Comparison of ENCODE assay signal across 8 cellular contexts in genomic region chr15:41331833-41332787, GRCh38. TPM values are rescaled to one million over a fixed set of nuclear protein-coding genes. Genes with fewer than 3 reads are reported as not detected.
DNase-seq lines count a peak whose midpoint lies in the region; ATAC-seq and TF ChIP-seq lines count a peak whose summit lies in the region.

OIP5 (minus strand) TSS chr15:41332591; CDS start chr15:41332561, 30 bp downstream.

- CTCF ChIA-PET in CD8-positive, alpha-beta T cell (lab: Charles Lee), result interaction anchor here (0.6 to 1.2 kb wide), 4 partner anchors 58 to 1290 kb away, joined by 3 read pairs; partner anchors contain the start of genes CHP1 and EXD1
- CTCF ChIA-PET in activated CD4-positive, alpha-beta memory T cell treated with anti-CD3 and anti-CD28 coated beads, Interleukin-2, amount 10 ng/mL, durations not matched to agents 7 days and 5 days (lab: Charles Lee), result interaction anchor here (0.6 to 1.9 kb wide), 14 partner anchors 9 to 628 kb away, joined by 3 to 10 read pairs (median 4); partner anchors contain the start of genes CHP1, INO80 and VPS18

- H3K27ac ChIP-seq in CD8-positive, alpha-beta T cell (ENCODE audit: low read depth, low read length), result peak within 1 kb of the TSS; percentile 46

- H3K4me3 ChIP-seq in CD8-positive, alpha-beta T cell (ENCODE audit: low read depth, low read length), result peak within 1 kb of the TSS; percentile 94

- peaks cover 30% of the 10 kb centered on the region for H3K4me1 Mint-ChIP-seq in CD8-positive, alpha-beta T cell (ENCODE audit: low read depth)
- H3K4me1 Mint-ChIP-seq in activated CD4-positive, alpha-beta memory T cell treated with anti-CD3 and anti-CD28 coated beads, Interleukin-2, amount 10 ng/mL, durations not matched to agents 7 days and 5 days, result peaks cover 35% of the 10 kb centered on the region

- peaks cover 5% of the 10 kb centered on the region for H3K36me3 Mint-ChIP-seq in CD8-positive, alpha-beta T cell
- peaks cover 50% of the 10 kb centered on the region for H3K36me3 Mint-ChIP-seq in activated CD4-positive, alpha-beta memory T cell treated with anti-CD3 and anti-CD28 coated beads, Interleukin-2, amount 10 ng/mL, durations not matched to agents 7 days and 5 days (ENCODE audit: low read depth)

- POLR2A ChIA-PET in CD8-positive, alpha-beta T cell (lab: Charles Lee), result interaction anchor here (0.6 to 2.0 kb wide), 7 partner anchors 15 to 638 kb away, joined by 3 to 13 read pairs (median 5); partner anchors contain the start of genes CHP1, EXD1, INO80 and RAD51
- POLR2A ChIA-PET in activated CD4-positive, alpha-beta memory T cell treated with anti-CD3 and anti-CD28 coated beads, Interleukin-2, amount 10 ng/mL, durations not matched to agents 7 days and 5 days (lab: Charles Lee), result interaction anchor here (0.6 to 4.4 kb wide), 39 partner anchors 9 to 1171 kb away, joined by 3 to 56 read pairs (median 5); partner anchors contain the start of genes BUB1B, CHAC1, CHP1 and EXD1

- no peaks in the 10 kb centered on the region for H3K27me3 Mint-ChIP-seq in CD8-positive, alpha-beta T cell (ENCODE audit: low read depth)
- no peaks in the 10 kb centered on the region for H3K27me3 Mint-ChIP-seq in activated CD4-positive, alpha-beta memory T cell treated with anti-CD3 and anti-CD28 coated beads, Interleukin-2, amount 10 ng/mL, durations not matched to agents 7 days and 5 days

- peak; percentile 95 to 100 (median 96) for DNase-seq in CD8-positive, alpha-beta T cell
- DNase-seq in HK-2 (ENCODE audit: unreplicated experiment) (peak; percentile 94), NCI-H82 treated with DMSO at 0.1 percent for 48 hours (lab: John Stamatoyannopoulos, UW; ENCODE audit: unreplicated experiment) (peak; percentile 99), lung microvascular endothelial cell (ENCODE audit: low read depth in 2 of 2) (peak; percentile 100)
- DNase-seq in activated CD4-positive, alpha-beta memory T cell treated with anti-CD3 and anti-CD28 coated beads, Interleukin-2, amount 10 ng/mL, durations not matched to agents 7 days and 5 days, result peak; percentile 99
- peak; percentile 99 for DNase-seq in effector CD4-positive, alpha-beta T cell
- peak; percentile 96 to 99 (median 97) for DNase-seq in stimulated activated CD4-positive, alpha-beta T cell treated with anti-CD3 and anti-CD28 coated beads, TNF-alpha, amount 100 ng/mL, for 48 hours (ENCODE audit: low read depth in 3 of 3)

- TF ChIP-seq CTCF in CD8-positive, alpha-beta T cell (IDR thresholded peaks at IDR 0.05), result peak; percentile 58

- intact Hi-C loops in CD8-positive, alpha-beta T cell (cut with DNase I, micrococcal nuclease), result loop anchor here (1.0 to 5.0 kb wide), 16 partner anchors 48 to 1590 kb away; partner anchors contain the start of genes CHP1 (in 2 of the 2), DNAJC17 (in 2 of the 2), RTF1 (in 2 of the 2) and ZFYVE19 (in 2 of the 2)

- peaks cover 14% of the 10 kb centered on the region for H3K4me1 ChIP-seq in CD8-positive, alpha-beta T cell (ENCODE audit: insufficient read depth, low read length)

- H3K9me3 ChIP-seq in CD8-positive, alpha-beta T cell (ENCODE audit: low read length), result no peaks in the 10 kb centered on the region

- H3K36me3 ChIP-seq in CD8-positive, alpha-beta T cell (ENCODE audit: insufficient read depth, low read length), result no peaks in the 10 kb centered on the region

- H3K9me3 Mint-ChIP-seq in CD8-positive, alpha-beta T cell, result no peaks in the 10 kb centered on the region
- no peaks in the 10 kb centered on the region for H3K9me3 Mint-ChIP-seq in activated CD4-positive, alpha-beta memory T cell treated with anti-CD3 and anti-CD28 coated beads, Interleukin-2, amount 10 ng/mL, durations not matched to agents 7 days and 5 days

- H3K27me3 ChIP-seq in CD8-positive, alpha-beta T cell (ENCODE audit: insufficient read depth, low read length), result no peaks in the 10 kb centered on the region

- H3K4me3 Mint-ChIP-seq in CD8-positive, alpha-beta T cell, result peak within 1 kb of the TSS; percentile 97
- peak within 1 kb of the TSS; percentile 95 for H3K4me3 Mint-ChIP-seq in activated CD4-positive, alpha-beta memory T cell treated with anti-CD3 and anti-CD28 coated beads, Interleukin-2, amount 10 ng/mL, durations not matched to agents 7 days and 5 days

- ATAC-seq in CD8-positive, alpha-beta T cell, result peak; percentile 96
- peak; percentile 82 for ATAC-seq in GM19452 (IDR thresholded peaks at IDR 0.05; ENCODE audit: unreplicated experiment)

- H3K27ac Mint-ChIP-seq in CD8-positive, alpha-beta T cell, result peak within 1 kb of the TSS; percentile 87
- H3K27ac Mint-ChIP-seq in activated CD4-positive, alpha-beta memory T cell treated with anti-CD3 and anti-CD28 coated beads, Interleukin-2, amount 10 ng/mL, durations not matched to agents 7 days and 5 days, result peak within 1 kb of the TSS; percentile 99

RNA-seq across cellular contexts. Expression of gene OIP5, which starts in this region (rescaled TPM):
- total RNA-seq in CD8-positive, alpha-beta T cell, result not detected
- 10 to 100 TPM; 15.2 to 15.4 TPM for total RNA-seq in activated CD4-positive, alpha-beta memory T cell treated with anti-CD3 and anti-CD28 coated beads, Interleukin-2, amount 10 ng/mL, durations not matched to agents 7 days and 5 days
- total RNA-seq in lung microvascular endothelial cell, result 1.2 and 4.4 TPM in 2 replicates

Comparison
In these comparisons a context has a peak if more than half of its experiments do, and no peak if none do; other contexts are left out.
1. Peak in every context shown above with its lines: DNase-seq, ATAC-seq, H3K4me3 ChIP-seq and H3K27ac ChIP-seq.
2. Peak in DNase-seq, ATAC-seq, H3K4me3 ChIP-seq and H3K27ac ChIP-seq in CD8-positive, alpha-beta T cell; RNA of the gene not detected or under 1 TPM.